Comparison of ENCODE assay signal across 1 cellular context in genomic region chr5:154868702-154869101, GRCh38.
TF ChIP-seq lines count a peak whose summit lies in the region.

No MANE protein-coding gene starts in this region.

TF ChIP-seq in H1, 55 proteins besides CTCF, POLR2A, EP300 and RAD21 (continued from another document):
- TF ChIP-seq TAF1 (IDR thresholded peaks at IDR 0.05; ENCODE audit: low read depth, low read length) (no peak), POLR2AphosphoS5 (IDR thresholded peaks at IDR 0.05; ENCODE audit: low read depth, low read length) (no peak), TCF12 (IDR thresholded peaks at IDR 0.05; ENCODE audit: low read depth, low read length) (no peak), CHD2 (IDR thresholded peaks at IDR 0.05; ENCODE audit: low read length) (no peak), KDM5A (IDR thresholded peaks at IDR 0.05; ENCODE audit: low read length) (no peak), CEBPB (IDR thresholded peaks at IDR 0.05; ENCODE audit: low read depth, low read length) (no peak), CBX5 (IDR thresholded peaks at IDR 0.05; ENCODE audit: low read depth, low read length) (no peak), BRCA1 (IDR thresholded peaks at IDR 0.05; ENCODE audit: low read depth, low read length) (no peak)
